9 cellular contexts compared by ENCODE assay signal in genomic region chr7:72953901-72954562, GRCh38. TPM values are rescaled to one million over a fixed set of nuclear protein-coding genes. Genes with fewer than 3 reads are reported as not detected.
A peak's percentile ranks its signal among the peaks of the same experiment; 100 is the strongest.
DNase-seq lines count a peak whose midpoint lies in the region; ATAC-seq and TF ChIP-seq lines count a peak whose summit lies in the region.
"Not testable (repeated sequence)": the region's sequence is repeated elsewhere in the genome, so short reads cannot be mapped to it uniquely, and the experiment has no call there.
"Had no signal": no experiment of that assay in that cellular context is flagged by ENCODE, and none has a peak within 500 bp of the region (broad histone marks: within the 10 kb centered on the region; RNA-seq: fewer than 3 reads in every experiment).

No MANE protein-coding gene starts in this region.

- not testable (repeated sequence) for H3K27ac ChIP-seq in HL-60 (replicated peaks); tibial nerve

- ATAC-seq in GM18505 (IDR thresholded peaks at IDR 0.05; ENCODE audit: unreplicated experiment): peak; percentile 52
- peak; percentile 57 for ATAC-seq in GM21423 (IDR thresholded peaks at IDR 0.05; ENCODE audit: unreplicated experiment)
- ATAC-seq in HG02938 (IDR thresholded peaks at IDR 0.05; ENCODE audit: unreplicated experiment): peak; percentile 48
- peak; percentile 66 to 70 for ATAC-seq in activated T-cell treated with anti-CD3 and anti-CD28 coated beads, Interleukin-2, amount 50 U/mL, for 72 hours (replicated peaks in 1 of 2)
- ATAC-seq in naive B cell (ENCODE audit: low read depth in 2 of 2): peak; percentile 50 to 57

- not testable (repeated sequence) for TF ChIP-seq CTCF in HL-60 (IDR thresholded peaks at IDR 0.05; ENCODE audit: insufficient read depth, low read length); fibroblast of villous mesenchyme (IDR thresholded peaks at IDR 0.05; ENCODE audit: insufficient read depth, low read depth, low read length); tibial nerve (IDR thresholded peaks at IDR 0.05)

- H3K4me3 ChIP-seq in HL-60 (replicated peaks; ENCODE audit: insufficient read depth, low read length): peak overlapping the region; percentile 41
- peak overlapping the region; percentile 41 for H3K4me3 ChIP-seq in fibroblast of villous mesenchyme (ENCODE audit: low read depth, low read length)
- peak overlapping the region in 3 of 4 donors; percentile 32 to 49 (median 33) for H3K4me3 ChIP-seq in tibial nerve

- WGBS in tibial nerve, 2 donors: no CpG with 5 or more reads among the region's 43 CpGs

- H3K27me3 Mint-ChIP-seq in activated T-cell treated with anti-CD3 and anti-CD28 coated beads, Interleukin-2, amount 50 U/mL, for 72 hours (ENCODE audit: low read depth); naive B cell: not testable (repeated sequence)

- TF ChIP-seq POLR2A in GM18505 (IDR thresholded peaks at IDR 0.05; ENCODE audit: borderline replicate concordance, extremely low read depth, insufficient read depth, insufficient read length); tibial nerve (IDR thresholded peaks at IDR 0.05): not testable (repeated sequence)

- not testable (repeated sequence) for H3K36me3 Mint-ChIP-seq in activated T-cell treated with anti-CD3 and anti-CD28 coated beads, Interleukin-2, amount 50 U/mL, for 72 hours (ENCODE audit: insufficient read depth in 2 of 2); naive B cell

- not testable (repeated sequence) for H3K36me3 ChIP-seq in tibial nerve

- TF ChIP-seq EP300 in tibial nerve (IDR thresholded peaks at IDR 0.05): not testable (repeated sequence)

- DNase-seq in HL-60 (ENCODE audit: low read depth in 1 of 2, low spot score in 1 of 2); activated T-cell treated with anti-CD3 and anti-CD28 coated beads, Interleukin-2, amount 50 U/mL, for 72 hours; fibroblast of villous mesenchyme (ENCODE audit: low read depth); naive B cell; tibial nerve (ENCODE audit: low spot score in 2 of 2): not testable (repeated sequence)

- not testable (repeated sequence) for H3K4me1 ChIP-seq in tibial nerve

- H3K9me3 Mint-ChIP-seq in activated T-cell treated with anti-CD3 and anti-CD28 coated beads, Interleukin-2, amount 50 U/mL, for 72 hours; naive B cell: not testable (repeated sequence)

- H3K4me1 Mint-ChIP-seq in activated T-cell treated with anti-CD3 and anti-CD28 coated beads, Interleukin-2, amount 50 U/mL, for 72 hours (ENCODE audit: low read depth); naive B cell: not testable (repeated sequence)

- not testable (repeated sequence) for H3K9me3 ChIP-seq in tibial nerve

- H3K27me3 ChIP-seq in HL-60 (ENCODE audit: insufficient read depth, poor library complexity, severe bottlenecking); tibial nerve: not testable (repeated sequence)

- H3K27ac Mint-ChIP-seq in activated T-cell treated with anti-CD3 and anti-CD28 coated beads, Interleukin-2, amount 50 U/mL, for 72 hours; naive B cell: not testable (repeated sequence)

- not testable (repeated sequence) for H3K4me3 Mint-ChIP-seq in activated T-cell treated with anti-CD3 and anti-CD28 coated beads, Interleukin-2, amount 50 U/mL, for 72 hours
- peak overlapping the region in 1 of 8 donors; percentile 29 for H3K4me3 Mint-ChIP-seq in naive B cell

RNA-seq across cellular contexts. Expression of gene TRIM74, which starts 15.2 kb away (rescaled TPM):
- total RNA-seq in activated T-cell treated with anti-CD3 and anti-CD28 coated beads, Interleukin-2, amount 50 U/mL, for 72 hours: 1 to 10 TPM; 1.8 TPM
- total RNA-seq in fibroblast of villous mesenchyme (not detected in 2 replicates), tibial nerve (1 to 10 TPM in 1 of 4 donors, not detected in 3; 1.4 TPM)
- under 1 TPM in 1 of 6 donors, not detected in 5; 0.31 TPM for polyA plus RNA-seq in naive B cell (ENCODE audit: low read depth in 6 of 6)
- total RNA-seq: M059J had no signal

RNA-seq across cellular contexts. Expression of gene POM121, which starts 29.1 kb away (rescaled TPM):
- 10 to 100 TPM; 63.4 to 68.0 TPM for total RNA-seq in activated T-cell treated with anti-CD3 and anti-CD28 coated beads, Interleukin-2, amount 50 U/mL, for 72 hours
- total RNA-seq in fibroblast of villous mesenchyme (6.4 and 6.9 TPM in 2 replicates), tibial nerve (10 to 100 TPM; 14.2 to 22.2 (median 17.5) TPM)
- polyA plus RNA-seq in naive B cell (ENCODE audit: low read depth in 6 of 6): 10 to 100 TPM in 4 of 6 donors, 1 to 10 TPM in 2; 4.6 to 18.8 (median 10.1) TPM
